Comparison of ENCODE assay signal across 26 cellular contexts in genomic region chr18:67589325-67589724, GRCh38.
DNase-seq lines count a peak whose midpoint lies in the region; ATAC-seq and TF ChIP-seq lines count a peak whose summit lies in the region.
"Had no signal": no experiment of that assay in that cellular context is flagged by ENCODE, and none has a peak within 500 bp of the region (broad histone marks: within the 10 kb centered on the region; RNA-seq: fewer than 3 reads in every experiment).

No MANE protein-coding gene starts in this region.

- DNase-seq in EL = peak; percentile 41
- peak; percentile 53 for DNase-seq in IMR-90
- DNase-seq in RWPE2 (ENCODE audit: low spot score) = no peak
- peak; percentile 56 for DNase-seq in epithelial cell of esophagus (ENCODE audit: low read depth)
- DNase-seq in caudate nucleus (lab: John Stamatoyannopoulos, UW) = no peak
- DNase-seq in stimulated activated naive CD8-positive, alpha-beta T cell treated with anti-CD3 and anti-CD28 coated beads, Interleukin-15, amount 100 ng/mL, for 72 hours = no peak
- DNase-seq: 8988T; ACHN; BE2C; CD8-positive, alpha-beta memory T cell; DMS79 treated with DMSO at 0.1 percent for 48 hours; GOT3; MM.1S; NCI-H2081; NCI-H2171; NCI-H226; NCI-H510A; OCI-M1 had no signal

- no peak overlapping the region for H3K18ac ChIP-seq in IMR-90 (ENCODE audit: low read depth, low read length)

- no TSS peak for BruUV-seq in IMR-90 (replicated peaks; lab: Mats Ljungman, UMichigan)

- H3K9ac ChIP-seq in IMR-90 (ENCODE audit: low read depth, low read length) = no peak overlapping the region

- H3K4me3 ChIP-seq in IMR-90 (ENCODE audit: insufficient read depth, low read depth, low read length) (no peak overlapping the region), RWPE2 (ENCODE audit: severe bottlenecking) (no peak overlapping the region), epithelial cell of esophagus (ENCODE audit: low read length) (no peak overlapping the region)
- H3K4me3 ChIP-seq: K562, SJSA1 had no signal

- no peak overlapping the region for H4K5ac ChIP-seq in IMR-90 (ENCODE audit: low read depth, low read length)

- H3K9me3 Mint-ChIP-seq in stimulated activated naive CD8-positive, alpha-beta T cell treated with anti-CD3 and anti-CD28 coated beads, Interleukin-15, amount 100 ng/mL, for 72 hours = peaks cover 5 to 6% of the 10 kb centered on the region in 2 donors

- no peak overlapping the region for H3K27ac Mint-ChIP-seq in stimulated activated naive CD8-positive, alpha-beta T cell treated with anti-CD3 and anti-CD28 coated beads, Interleukin-15, amount 100 ng/mL, for 72 hours
- H3K27ac Mint-ChIP-seq: CD14-positive monocyte; CD8-positive, alpha-beta memory T cell had no signal

- no peak overlapping the region for H3K4ac ChIP-seq in IMR-90 (ENCODE audit: low read depth, low read length)

- no peak for TF ChIP-seq CTCF in IMR-90 (conservative IDR thresholded peaks at IDR 0.05; ENCODE audit: low read depth, low read length)
- no peak for TF ChIP-seq CTCF in RWPE2 (IDR thresholded peaks at IDR 0.05; ENCODE audit: poor library complexity, severe bottlenecking)
- no peak for TF ChIP-seq CTCF in epithelial cell of esophagus (IDR thresholded peaks at IDR 0.05; ENCODE audit: insufficient read depth, low read depth, low read length, missing control alignments)

- no peak overlapping the region for H3K27ac ChIP-seq in IMR-90 (ENCODE audit: insufficient read depth, low read length)
- peak overlapping the region; percentile 24 for H3K27ac ChIP-seq in RWPE2 (ENCODE audit: poor library complexity, severe bottlenecking)
- H3K27ac ChIP-seq in caudate nucleus (ENCODE audit: low read depth, low read length) = no peak overlapping the region
- H3K27ac ChIP-seq: SJSA1 had no signal

- WGBS in IMR-90 (ENCODE audit: extremely low coverage in 2 of 2, insufficient read length in 1 of 2), 2 experiments = no CpG with 5 or more reads among the region's 3 CpGs

- CTCF ChIA-PET in IMR-90 (lab: Yijun Ruan, JAX) = no interaction called here

- H4K20me1 ChIP-seq in IMR-90 (ENCODE audit: insufficient read depth, low read length) = no peaks in the 10 kb centered on the region

- dilution Hi-C loops in IMR-90 (cut with HindIII; ENCODE audit: low sequenced_read_pairs, unreplicated experiment) = no loop called here

- no peak overlapping the region for H2AFZ ChIP-seq in IMR-90 (replicated peaks; ENCODE audit: low read length, poor library complexity)

- no peak overlapping the region for H2BK20ac ChIP-seq in IMR-90 (ENCODE audit: low read depth, low read length)

- no peak for TF ChIP-seq POLR2A in IMR-90 (IDR thresholded peaks at IDR 0.05; ENCODE audit: low read depth, low read length)

- no peaks in the 10 kb centered on the region for H3K79me1 ChIP-seq in IMR-90 (ENCODE audit: low read depth in 1 of 2, low read length in 2 of 2)

- in situ Hi-C loops in IMR-90 (cut with MboI; ENCODE audit: low sequenced_read_pairs) = no loop called here

- H3K14ac ChIP-seq in IMR-90 (replicated peaks; ENCODE audit: low read depth, low read length) = 0 out of 2 replicates have a peak overlapping the region, but pooled peaks have one; percentile 45

- H3K36me3 ChIP-seq in IMR-90 (ENCODE audit: control insufficient read depth, insufficient read depth, low read length) (no peaks in the 10 kb centered on the region), RWPE2 (ENCODE audit: low read depth) (no peaks in the 10 kb centered on the region)
- H3K36me3 ChIP-seq: BE2C, SJSA1 had no signal

- H2AK9ac ChIP-seq in IMR-90 (replicated peaks; ENCODE audit: low read depth, low read length, poor library complexity) = no peak overlapping the region

- no peaks in the 10 kb centered on the region for H3K4me1 Mint-ChIP-seq in stimulated activated naive CD8-positive, alpha-beta T cell treated with anti-CD3 and anti-CD28 coated beads, Interleukin-15, amount 100 ng/mL, for 72 hours
- H3K4me1 Mint-ChIP-seq: CD14-positive monocyte; CD8-positive, alpha-beta memory T cell had no signal

- H3K27me3 Mint-ChIP-seq in stimulated activated naive CD8-positive, alpha-beta T cell treated with anti-CD3 and anti-CD28 coated beads, Interleukin-15, amount 100 ng/mL, for 72 hours = peaks cover 3% of the 10 kb centered on the region

- no peaks in the 10 kb centered on the region for H3K9me3 ChIP-seq in IMR-90 (ENCODE audit: control insufficient read depth, insufficient read depth, low read length)
- no peaks in the 10 kb centered on the region for H3K9me3 ChIP-seq in RWPE2 (ENCODE audit: severe bottlenecking)
- H3K9me3 ChIP-seq: BE2C, SJSA1 had no signal

- H4K8ac ChIP-seq in IMR-90 (ENCODE audit: low read depth in 2 of 2, low read length in 2 of 2) = no peak overlapping the region

- no peak overlapping the region for H4K91ac ChIP-seq in IMR-90 (ENCODE audit: insufficient read depth, low read depth, low read length)

- H3K4me3 Mint-ChIP-seq in stimulated activated naive CD8-positive, alpha-beta T cell treated with anti-CD3 and anti-CD28 coated beads, Interleukin-15, amount 100 ng/mL, for 72 hours = no peak overlapping the region
- H3K4me3 Mint-ChIP-seq: CD14-positive monocyte; CD8-positive, alpha-beta memory T cell had no signal

- intact Hi-C loops in IMR-90 (cut with micrococcal nuclease) = no loop called here

- H2BK120ac ChIP-seq in IMR-90 (ENCODE audit: low read depth, low read length) = no peak overlapping the region

- H3K23ac ChIP-seq in IMR-90 (ENCODE audit: low read depth, low read length) = no peak overlapping the region

- no peaks in the 10 kb centered on the region for H3K9me1 ChIP-seq in IMR-90 (ENCODE audit: insufficient read depth, low read length)

- no peak overlapping the region for H2BK5ac ChIP-seq in IMR-90 (ENCODE audit: low read depth, low read length, poor library complexity, severe bottlenecking)

- POLR2A ChIA-PET in IMR-90 (lab: Charles Lee; ENCODE audit: unreplicated experiment) = no interaction called here

- no peaks in the 10 kb centered on the region for H3K27me3 ChIP-seq in IMR-90 (ENCODE audit: control insufficient read depth, insufficient read depth, low read length)
- H3K27me3 ChIP-seq in RWPE2 (ENCODE audit: insufficient read depth, poor library complexity, severe bottlenecking) = no peaks in the 10 kb centered on the region
- H3K27me3 ChIP-seq: BE2C, SJSA1 had no signal

- TF ChIP-seq RAD21 in IMR-90 (IDR thresholded peaks at IDR 0.05; ENCODE audit: low read length) = no peak

- H3K4me1 ChIP-seq in IMR-90 (ENCODE audit: control insufficient read depth, insufficient read depth, low read length) = no peaks in the 10 kb centered on the region
- H3K4me1 ChIP-seq in RWPE2 (ENCODE audit: insufficient read depth, poor library complexity, severe bottlenecking) = peaks cover 4% of the 10 kb centered on the region
- H3K4me1 ChIP-seq: BE2C, SJSA1 had no signal

- no peak overlapping the region for H3K4me2 ChIP-seq in IMR-90 (ENCODE audit: low read depth, low read length)

- ATAC-seq in IMR-90 (ENCODE audit: low read depth) (no peak), RWPE2 (ENCODE audit: low read depth) (peak; percentile 70; the same call in 2 of the 3 replicates), HG02938 (IDR thresholded peaks at IDR 0.05; ENCODE audit: unreplicated experiment) (no peak), GM18909 (IDR thresholded peaks at IDR 0.05; ENCODE audit: poor library complexity, unreplicated experiment) (no peak)
- ATAC-seq in stimulated activated naive CD8-positive, alpha-beta T cell treated with anti-CD3 and anti-CD28 coated beads, Interleukin-15, amount 100 ng/mL, for 72 hours = no peak
- ATAC-seq: HCT116, HepG2, K562, Right ventricle myocardium inferior had no signal

- H2AK5ac ChIP-seq in IMR-90 (ENCODE audit: low read depth, low read length) = no peak overlapping the region

- H2BK15ac ChIP-seq in IMR-90 (ENCODE audit: low read depth, low read length) = no peak overlapping the region

- no peak overlapping the region for H3K56ac ChIP-seq in IMR-90 (ENCODE audit: extremely low read depth, insufficient read depth, low read length)

TF ChIP-seq in IMR-90, 13 proteins besides CTCF, POLR2A, EP300 and RAD21:
- TF ChIP-seq, protein P1, sequence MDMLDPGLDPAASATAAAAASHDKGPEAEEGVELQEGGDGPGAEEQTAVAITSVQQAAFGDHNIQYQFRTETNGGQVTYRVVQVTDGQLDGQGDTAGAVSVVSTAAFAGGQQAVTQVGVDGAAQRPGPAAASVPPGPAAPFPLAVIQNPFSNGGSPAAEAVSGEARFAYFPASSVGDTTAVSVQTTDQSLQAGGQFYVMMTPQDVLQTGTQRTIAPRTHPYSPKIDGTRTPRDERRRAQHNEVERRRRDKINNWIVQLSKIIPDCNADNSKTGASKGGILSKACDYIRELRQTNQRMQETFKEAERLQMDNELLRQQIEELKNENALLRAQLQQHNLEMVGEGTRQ (IDR thresholded peaks at IDR 0.05; ENCODE audit: low read depth, low read length) = no peak
- no peak for TF ChIP-seq MAZ (IDR thresholded peaks at IDR 0.05; ENCODE audit: borderline replicate concordance, low read depth, low read length)
- TF ChIP-seq NFE2L2 (IDR thresholded peaks at IDR 0.05; ENCODE audit: low read depth, low read length) = no peak
- TF ChIP-seq RCOR1 (IDR thresholded peaks at IDR 0.05; ENCODE audit: insufficient replicate concordance, low read length) = no peak
- TF ChIP-seq CHD1 (IDR thresholded peaks at IDR 0.05; ENCODE audit: low read depth, low read length) = no peak
- no peak for TF ChIP-seq FOS (IDR thresholded peaks at IDR 0.05; ENCODE audit: low read depth, low read length)
- TF ChIP-seq, protein P2, sequence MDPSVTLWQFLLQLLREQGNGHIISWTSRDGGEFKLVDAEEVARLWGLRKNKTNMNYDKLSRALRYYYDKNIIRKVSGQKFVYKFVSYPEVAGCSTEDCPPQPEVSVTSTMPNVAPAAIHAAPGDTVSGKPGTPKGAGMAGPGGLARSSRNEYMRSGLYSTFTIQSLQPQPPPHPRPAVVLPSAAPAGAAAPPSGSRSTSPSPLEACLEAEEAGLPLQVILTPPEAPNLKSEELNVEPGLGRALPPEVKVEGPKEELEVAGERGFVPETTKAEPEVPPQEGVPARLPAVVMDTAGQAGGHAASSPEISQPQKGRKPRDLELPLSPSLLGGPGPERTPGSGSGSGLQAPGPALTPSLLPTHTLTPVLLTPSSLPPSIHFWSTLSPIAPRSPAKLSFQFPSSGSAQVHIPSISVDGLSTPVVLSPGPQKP (IDR thresholded peaks at IDR 0.05; ENCODE audit: borderline replicate concordance, low read depth, low read length) = no peak
- TF ChIP-seq CEBPB (IDR thresholded peaks at IDR 0.05; ENCODE audit: low read depth, low read length) = no peak
- TF ChIP-seq RFX5 (IDR thresholded peaks at IDR 0.05; ENCODE audit: low read depth, low read length) = no peak
- no peak for TF ChIP-seq MXI1 (IDR thresholded peaks at IDR 0.05; ENCODE audit: borderline replicate concordance, low read depth, low read length)
- no peak for TF ChIP-seq BHLHE40 (IDR thresholded peaks at IDR 0.05; ENCODE audit: low read depth, low read length)
- TF ChIP-seq SMC3 (IDR thresholded peaks at IDR 0.05; ENCODE audit: low read depth, low read length) = no peak
- no peak for TF ChIP-seq MAFK (IDR thresholded peaks at IDR 0.05; ENCODE audit: low read depth, low read length)
TF ChIP-seq in IMR-90: peak in this region for 0.

Comparison
In these comparisons a context has a peak if more than half of its experiments do, and no peak if none do; other contexts are left out.
1. DNase-seq: peak in EL (single experiment), IMR-90 (single experiment) and epithelial cell of esophagus (single experiment); none in RWPE2 (single experiment), caudate nucleus (0 of 61) and stimulated activated naive CD8-positive, alpha-beta T cell treated with anti-CD3 and anti-CD28 coated beads, Interleukin-15, amount 100 ng/mL, for 72 hours (0 of 2).